In genomic region chr15:71256934-71257333, GRCh38 we compare ENCODE assay signal across 1 cellular context.
TF ChIP-seq lines count a peak whose summit lies in the region.

No MANE protein-coding gene starts in this region.

TF ChIP-seq in SK-N-SH, 30 proteins besides CTCF, POLR2A, EP300 and RAD21:
- TF ChIP-seq REST (IDR thresholded peaks at IDR 0.05; ENCODE audit: low read depth, low read length), result no peak
- TF ChIP-seq SIN3A (IDR thresholded peaks at IDR 0.05; ENCODE audit: borderline replicate concordance, low read depth, low read length), result no peak
- no peak for TF ChIP-seq MAX (IDR thresholded peaks at IDR 0.05; ENCODE audit: low read depth)
- TF ChIP-seq NFIC (IDR thresholded peaks at IDR 0.05; ENCODE audit: borderline replicate concordance), result no peak
- TF ChIP-seq EZH2phosphoT487 (IDR thresholded peaks at IDR 0.05; ENCODE audit: borderline replicate concordance, low read depth), result no peak
